In genomic region chr12:92551853-92552397, GRCh38 we compare ENCODE assay signal across 8 cellular contexts.
A peak's percentile ranks its signal among the peaks of the same experiment; 100 is the strongest.
DNase-seq lines count a peak whose midpoint lies in the region; ATAC-seq and TF ChIP-seq lines count a peak whose summit lies in the region.

No MANE protein-coding gene starts in this region.

- TF ChIP-seq CTCF in mucosa of descending colon (IDR thresholded peaks at IDR 0.05) = no peak
- no peak for TF ChIP-seq CTCF in ovary (IDR thresholded peaks at IDR 0.05)

- H3K4me1 ChIP-seq in mucosa of descending colon (ENCODE audit: low read depth) (peaks cover 9% of the 10 kb centered on the region), ovary (ENCODE audit: insufficient read depth) (no peaks in the 10 kb centered on the region)

- intact Hi-C loops in mucosa of descending colon (cut with DNase I, micrococcal nuclease) (loop anchor here in 1 of 2 donors (5.0 kb wide), 1 partner anchor 50 kb away; no protein-coding TSS in a partner anchor), ovary (cut with DNase I) (no loop called here)

- no peaks in the 10 kb centered on the region for H3K27me3 ChIP-seq in ovary

- H3K27ac ChIP-seq in ovary = no peak overlapping the region

- TF ChIP-seq POLR2A in ovary (IDR thresholded peaks at IDR 0.05) = no peak

- peak; percentile 68 for DNase-seq in activated naive CD4-positive, alpha-beta T cell treated with Interleukin-2 at 50 U/mL for 16 hours
- no peak for DNase-seq in activated naive CD4-positive, alpha-beta T cell (lab: John Stamatoyannopoulos, UW)
- peak; percentile 46 for DNase-seq in SW480 (ENCODE audit: low spot score)
- DNase-seq in mucosa of descending colon = no peak
- DNase-seq in ovary = no peak
- no peak for DNase-seq in NCI-H526 treated with DMSO at 0.1 percent for 48 hours (lab: John Stamatoyannopoulos, UW)
- no peak for DNase-seq in GM19240 (ENCODE audit: insufficient read length, low spot score)

- no peaks in the 10 kb centered on the region for H3K9me3 ChIP-seq in mucosa of descending colon
- no peaks in the 10 kb centered on the region for H3K9me3 ChIP-seq in ovary

- no peaks in the 10 kb centered on the region for H3K36me3 ChIP-seq in mucosa of descending colon (ENCODE audit: low read depth)
- H3K36me3 ChIP-seq in ovary = no peaks in the 10 kb centered on the region

- H3K4me3 ChIP-seq in mucosa of descending colon (no peak overlapping the region), ovary (no peak overlapping the region)

- no peak for TF ChIP-seq EP300 in ovary (IDR thresholded peaks at IDR 0.05)

- ATAC-seq in HG02870 (IDR thresholded peaks at IDR 0.05; ENCODE audit: unreplicated experiment) (peak; percentile 81), mucosa of descending colon (peak; percentile 31)

Comparison
In these comparisons a context has a peak if more than half of its experiments do, and no peak if none do; other contexts are left out.
1. DNase-seq: peak in activated naive CD4-positive, alpha-beta T cell treated with Interleukin-2 at 50 U/mL for 16 hours (single experiment) and SW480 (single experiment); none in activated naive CD4-positive, alpha-beta T cell (0 of 4), mucosa of descending colon (0 of 3), ovary (0 of 5), NCI-H526 treated with DMSO at 0.1 percent for 48 hours (single experiment) and GM19240 (single experiment).